8 cellular contexts compared by ENCODE assay signal in genomic region chr5:172716796-172717313, GRCh38. TPM values are rescaled to one million over a fixed set of nuclear protein-coding genes. Genes with fewer than 3 reads are reported as not detected.
DNase-seq lines count a peak whose midpoint lies in the region; ATAC-seq and TF ChIP-seq lines count a peak whose summit lies in the region.

No MANE protein-coding gene starts in this region.

- intact Hi-C loops in esophagus muscularis mucosa (cut with DNase I): loop anchor here (5.0 to 10.0 kb wide), 2 partner anchors 45 to 148 kb away; no protein-coding TSS in a partner anchor

- TF ChIP-seq CTCF in DND-41 (IDR thresholded peaks at IDR 0.05; ENCODE audit: borderline replicate concordance, extremely low read depth, low read length, poor library complexity, severe bottlenecking) (peak; percentile 87), OCI-LY3 (IDR thresholded peaks at IDR 0.05; ENCODE audit: low read depth, low read length) (peak; percentile 90), esophagus muscularis mucosa (IDR thresholded peaks at IDR 0.05) (peak in 2 of 3 experiments; percentile 89 to 96)

- H3K4me1 Mint-ChIP-seq in naive B cell: peaks cover 7 to 13% (median 11%) of the 10 kb centered on the region in 3 donors

- H3K9me3 ChIP-seq in DND-41 (ENCODE audit: insufficient read depth, low read length, severe bottlenecking) (no peaks in the 10 kb centered on the region), OCI-LY3 (ENCODE audit: insufficient read depth, low read length) (no peaks in the 10 kb centered on the region), esophagus muscularis mucosa (no peaks in the 10 kb centered on the region)

- 5% methylated on average over 8 of the region's 20 CpGs for WGBS in esophagus muscularis mucosa

- H3K27me3 ChIP-seq in DND-41 (ENCODE audit: insufficient read depth, low read length, poor library complexity) (peaks cover 2% of the 10 kb centered on the region), OCI-LY3 (ENCODE audit: low read depth, low read length) (peaks cover 17% of the 10 kb centered on the region), esophagus muscularis mucosa (no peaks in the 10 kb centered on the region)

- no peak for TF ChIP-seq EP300 in esophagus muscularis mucosa (IDR thresholded peaks at IDR 0.05)

- H3K4me1 ChIP-seq in DND-41 (ENCODE audit: insufficient read depth, low read length) (peaks cover 3% of the 10 kb centered on the region; the same call in 1 of the 2 replicates), OCI-LY3 (ENCODE audit: low read length) (peaks cover 11% of the 10 kb centered on the region; the same call in 1 of the 2 replicates), esophagus muscularis mucosa (peaks cover 40 to 60% (median 57%) of the 10 kb centered on the region in 4 donors)

- H3K4me2 ChIP-seq in DND-41 (ENCODE audit: insufficient read depth, low read length) (no peak overlapping the region), OCI-LY3 (ENCODE audit: low read length) (peak overlapping the region; percentile 72)

- H3K4me3 Mint-ChIP-seq in naive B cell: peak overlapping the region in 1 of 8 donors; percentile 18

- H3K27ac ChIP-seq in DND-41 (ENCODE audit: low read length) (no peak overlapping the region), OCI-LY3 (ENCODE audit: low read length) (no peak overlapping the region), esophagus muscularis mucosa (replicated peaks in 1 of 4) (peak overlapping the region; percentile 35 to 75 (median 70))

- no peaks in the 10 kb centered on the region for H3K9me3 Mint-ChIP-seq in naive B cell

- H3K27ac Mint-ChIP-seq in naive B cell: peak overlapping the region in 5 of 6 donors; percentile 39 to 96 (median 89)

- TF ChIP-seq POLR2A in esophagus muscularis mucosa (IDR thresholded peaks at IDR 0.05; ENCODE audit: low read depth): no peak

- DNase-seq in DND-41: peak; percentile 75
- DNase-seq in HPDE6-E6E7 (ENCODE audit: extremely low spot score): peak; percentile 49
- peak; percentile 74 for DNase-seq in activated T-cell treated with anti-CD3 and anti-CD28 coated beads for 48 hours (ENCODE audit: low read depth)
- no peak for DNase-seq in esophagus muscularis mucosa (ENCODE audit: extremely low spot score)
- DNase-seq in naive B cell: peak; percentile 78
- peak; percentile 75 for DNase-seq in stimulated activated CD8-positive, alpha-beta memory T cell treated with anti-CD3 and anti-CD28 coated beads, Interleukin-7, amount 100 ng/mL, for 24 hours (ENCODE audit: low read depth)

- H3K9ac ChIP-seq in DND-41 (ENCODE audit: low read depth, low read length) (no peak overlapping the region), OCI-LY3 (ENCODE audit: low read length) (no peak overlapping the region; the same call in 1 of the 2 replicates)

- H3K36me3 ChIP-seq in DND-41 (ENCODE audit: insufficient read depth, low read length) (no peaks in the 10 kb centered on the region), OCI-LY3 (replicated peaks; ENCODE audit: low read depth, low read length) (no peaks in the 10 kb centered on the region), esophagus muscularis mucosa (no peaks in the 10 kb centered on the region)

- peaks cover 11 to 14% (median 14%) of the 10 kb centered on the region in 3 donors for H3K27me3 Mint-ChIP-seq in naive B cell

- H3K4me3 ChIP-seq in DND-41 (ENCODE audit: low read depth in 1 of 2, low read length in 2 of 2) (no peak overlapping the region), OCI-LY3 (ENCODE audit: low read length) (peak overlapping the region; percentile 60), esophagus muscularis mucosa (peak overlapping the region in 3 of 4 donors; percentile 19 to 34 (median 25))

- no peaks in the 10 kb centered on the region for H3K36me3 Mint-ChIP-seq in naive B cell

- H3K79me2 ChIP-seq in DND-41 (ENCODE audit: insufficient read depth, low read length): no peaks in the 10 kb centered on the region
- H3K79me2 ChIP-seq in OCI-LY3 (ENCODE audit: low read length): no peaks in the 10 kb centered on the region

- H4K20me1 ChIP-seq in DND-41 (ENCODE audit: insufficient read depth, low read length) (no peaks in the 10 kb centered on the region), OCI-LY3 (ENCODE audit: insufficient read depth, low read length) (no peaks in the 10 kb centered on the region)

- ATAC-seq in DND-41 (ENCODE audit: insufficient read depth, low read depth) (peak; percentile 79), naive B cell (ENCODE audit: low read depth in 2 of 2) (peak; percentile 77 to 80), HG03097 (IDR thresholded peaks at IDR 0.05; ENCODE audit: low FRiP score, unreplicated experiment) (no peak)

- H2AFZ ChIP-seq in DND-41 (ENCODE audit: low read depth, low read length) (no peak overlapping the region), OCI-LY3 (ENCODE audit: low read depth, low read length) (peak overlapping the region; percentile 44)

RNA-seq across cellular contexts. Expression of gene DUSP1, which starts 54.1 kb away (rescaled TPM):
- total RNA-seq in esophagus muscularis mucosa: 100 to 1,000 TPM; 455 to 718 (median 676) TPM
- 1,000 to 10,000 TPM; 1,129 to 3,568 (median 2,122) TPM for polyA plus RNA-seq in naive B cell (ENCODE audit: low read depth in 6 of 6)

Comparison
In these comparisons a context has a peak if more than half of its experiments do, and no peak if none do; other contexts are left out.
1. H3K27ac ChIP-seq: peak in esophagus muscularis mucosa (4 of 4); none in DND-41 (single experiment) and OCI-LY3 (single experiment).
2. H3K4me3 ChIP-seq: peak in OCI-LY3 (single experiment) and esophagus muscularis mucosa (3 of 4); none in DND-41 (0 of 2).
3. Peak in every context shown above with its lines, with median percentiles within 50 percentile points of each other: CTCF ChIP-seq.